Comparison of ENCODE assay signal across 11 cellular contexts in genomic region chr6:169288591-169288990, GRCh38. TPM values are rescaled to one million over a fixed set of nuclear protein-coding genes. Genes with fewer than 3 reads are reported as not detected.
DNase-seq lines count a peak whose midpoint lies in the region; ATAC-seq and TF ChIP-seq lines count a peak whose summit lies in the region.
"Had no signal": no experiment of that assay in that cellular context is flagged by ENCODE, and none has a peak within 500 bp of the region (broad histone marks: within the 10 kb centered on the region; RNA-seq: fewer than 3 reads in every experiment).

No MANE protein-coding gene starts in this region.

- intact Hi-C loops in HCT116 (cut with micrococcal nuclease) (no loop called here), left cardiac atrium (cut with DNase I) (no loop called here)

- H3K36me3 ChIP-seq in HCT116 (ENCODE audit: control insufficient read depth in 1 of 2, insufficient read depth in 2 of 2, low read length in 2 of 2), result no peaks in the 10 kb centered on the region
- no peaks in the 10 kb centered on the region for H3K36me3 ChIP-seq in brain microvascular endothelial cell (replicated peaks)
- H3K36me3 ChIP-seq in suprapubic skin, result no peaks in the 10 kb centered on the region
- H3K36me3 ChIP-seq: ascending aorta had no signal

- peak overlapping the region; percentile 58; the same call in 1 of the 2 replicates for H3K27ac ChIP-seq in HCT116 (ENCODE audit: low read depth, low read length)
- H3K27ac ChIP-seq in brain microvascular endothelial cell, result no peak overlapping the region
- peak overlapping the region; percentile 78 for H3K27ac ChIP-seq in suprapubic skin

- H3K9ac ChIP-seq in HCT116 (ENCODE audit: low read length), result no peak overlapping the region

- peak overlapping the region; percentile 85 for H2AFZ ChIP-seq in HCT116 (ENCODE audit: low read depth, low read length, poor library complexity, severe bottlenecking)

- no TSS peak for BruUV-seq in HCT116 (replicated peaks; lab: Mats Ljungman, UMichigan)

- WGBS in suprapubic skin, result 68% methylated on average over 9 of the region's 10 CpGs

- H3K4me2 ChIP-seq in HCT116 (ENCODE audit: low read length), result peak overlapping the region; percentile 48

- no peaks in the 10 kb centered on the region for H3K9me3 ChIP-seq in HCT116 (ENCODE audit: control insufficient read depth in 1 of 2, insufficient read depth in 1 of 2, low read depth in 1 of 2, low read length in 2 of 2)
- H3K9me3 ChIP-seq in suprapubic skin, result no peaks in the 10 kb centered on the region
- H3K9me3 ChIP-seq: ascending aorta had no signal

- CTCF ChIA-PET in HCT116 (lab: Charles Lee), result no interaction called here
- CTCF ChIA-PET in activated naive CD4-positive, alpha-beta T cell treated with anti-CD3 and anti-CD28 coated beads, Interleukin-2, amount 10 ng/mL, durations not matched to agents 7 days and 5 days (lab: Charles Lee), result no interaction called here

- H3K27me3 Mint-ChIP-seq in activated naive CD4-positive, alpha-beta T cell treated with anti-CD3 and anti-CD28 coated beads, Interleukin-2, amount 10 ng/mL, durations not matched to agents 7 days and 5 days, result no peaks in the 10 kb centered on the region
- H3K27me3 Mint-ChIP-seq: stimulated activated naive CD8-positive, alpha-beta T cell treated with anti-CD3 and anti-CD28 coated beads, Interleukin-15, Interleukin-2, amounts not matched to agents 100 ng/mL and 50 ng/mL, for 24 hours had no signal

- ATAC-seq in HCT116 (peak; percentile 57), left cardiac atrium (peak; percentile 55 to 56)

- RAD21 ChIA-PET in HCT116 (lab: Charles Lee; ENCODE audit: low non-redundant PET in 1 of 2, low total read pairs in 2 of 2, uncharacterized antibody in 2 of 2, unreplicated experiment in 2 of 2), result no interaction called here

- no peak for TF ChIP-seq RAD21 in HCT116 (IDR thresholded peaks at IDR 0.05; ENCODE audit: low read depth)

- no peak for TF ChIP-seq POLR2A in HCT116 (IDR thresholded peaks at IDR 0.05; ENCODE audit: borderline replicate concordance, extremely low read depth, insufficient read depth, insufficient read length)
- TF ChIP-seq POLR2A in suprapubic skin (IDR thresholded peaks at IDR 0.05), result no peak

- POLR2A ChIA-PET in HCT116 (lab: Charles Lee), result no interaction called here

- H3K4me1 ChIP-seq in HCT116 (ENCODE audit: control insufficient read depth in 1 of 2, insufficient read depth in 2 of 2, low read length in 2 of 2) (peaks cover 42 to 47% of the 10 kb centered on the region in 2 experiments), suprapubic skin (peaks cover 41% of the 10 kb centered on the region)
- H3K4me1 ChIP-seq: ascending aorta had no signal

- H4K20me1 ChIP-seq in HCT116 (ENCODE audit: insufficient read depth), result no peaks in the 10 kb centered on the region

- H3K27me3 ChIP-seq in HCT116 (ENCODE audit: insufficient read depth, low read length) (no peaks in the 10 kb centered on the region), brain microvascular endothelial cell (replicated peaks) (no peaks in the 10 kb centered on the region), suprapubic skin (no peaks in the 10 kb centered on the region)
- H3K27me3 ChIP-seq: ascending aorta had no signal

- H3K4me3 ChIP-seq in HCT116 (replicated peaks in 1 of 2; ENCODE audit: low read depth in 1 of 2, low read length in 2 of 2) (no peak overlapping the region), brain microvascular endothelial cell (ENCODE audit: low read depth, low read length) (no peak overlapping the region), suprapubic skin (no peak overlapping the region)
- H3K4me3 ChIP-seq: ascending aorta had no signal

- no peaks in the 10 kb centered on the region for H3K9me2 ChIP-seq in HCT116 (ENCODE audit: insufficient read depth)

- in situ Hi-C loops in brain microvascular endothelial cell (cut with HindIII; ENCODE audit: low pct_ligation_motif_present, low sequenced_read_pairs), result no loop called here

- H3K36me3 Mint-ChIP-seq in activated naive CD4-positive, alpha-beta T cell treated with anti-CD3 and anti-CD28 coated beads, Interleukin-2, amount 10 ng/mL, durations not matched to agents 7 days and 5 days, result no peaks in the 10 kb centered on the region

- no peaks in the 10 kb centered on the region for H3K79me2 ChIP-seq in HCT116 (ENCODE audit: insufficient read depth, low read length)

- no peaks in the 10 kb centered on the region for H3K4me1 Mint-ChIP-seq in activated naive CD4-positive, alpha-beta T cell treated with anti-CD3 and anti-CD28 coated beads, Interleukin-2, amount 10 ng/mL, durations not matched to agents 7 days and 5 days

- no peak for TF ChIP-seq EP300 in suprapubic skin (IDR thresholded peaks at IDR 0.05)

- no peak overlapping the region for H3K4me3 Mint-ChIP-seq in activated naive CD4-positive, alpha-beta T cell treated with anti-CD3 and anti-CD28 coated beads, Interleukin-2, amount 10 ng/mL, durations not matched to agents 7 days and 5 days
- H3K4me3 Mint-ChIP-seq: stimulated activated naive CD8-positive, alpha-beta T cell treated with anti-CD3 and anti-CD28 coated beads, Interleukin-15, Interleukin-2, amounts not matched to agents 100 ng/mL and 50 ng/mL, for 24 hours had no signal

- H3K9me3 Mint-ChIP-seq in activated naive CD4-positive, alpha-beta T cell treated with anti-CD3 and anti-CD28 coated beads, Interleukin-2, amount 10 ng/mL, durations not matched to agents 7 days and 5 days, result no peaks in the 10 kb centered on the region
- H3K9me3 Mint-ChIP-seq: stimulated activated naive CD8-positive, alpha-beta T cell treated with anti-CD3 and anti-CD28 coated beads, Interleukin-15, Interleukin-2, amounts not matched to agents 100 ng/mL and 50 ng/mL, for 24 hours had no signal

- H3K27ac Mint-ChIP-seq in activated naive CD4-positive, alpha-beta T cell treated with anti-CD3 and anti-CD28 coated beads, Interleukin-2, amount 10 ng/mL, durations not matched to agents 7 days and 5 days, result no peak overlapping the region
- H3K27ac Mint-ChIP-seq: stimulated activated naive CD8-positive, alpha-beta T cell treated with anti-CD3 and anti-CD28 coated beads, Interleukin-15, Interleukin-2, amounts not matched to agents 100 ng/mL and 50 ng/mL, for 24 hours had no signal

- DNase-seq in HCT116 (ENCODE audit: low read depth, low spot score), result no peak
- DNase-seq in brain microvascular endothelial cell, result peak; percentile 40
- DNase-seq in left cardiac atrium, result peak; percentile 57
- DNase-seq in suprapubic skin (ENCODE audit: low spot score in 2 of 2), result peak in 1 of 2 donors; percentile 85
- DNase-seq in activated naive CD4-positive, alpha-beta T cell treated with anti-CD3 and anti-CD28 coated beads, Interleukin-2, amount 10 ng/mL, durations not matched to agents 7 days and 5 days, result no peak
- no peak for DNase-seq in GM20000 (ENCODE audit: low spot score)
- DNase-seq in NOMO-1 treated with dmso at 0.1 percent for 144 hours (lab: John Stamatoyannopoulos, UW; ENCODE audit: unreplicated experiment), result no peak
- DNase-seq: activated CD4-positive, alpha-beta T cell treated with anti-CD3 and anti-CD28 coated beads for 4 hours; effector CD4-positive, alpha-beta T cell had no signal

- no peak for TF ChIP-seq CTCF in HCT116 (IDR thresholded peaks at IDR 0.05 in 2 of 3, conservative IDR thresholded peaks at IDR 0.05 in 1 of 3; ENCODE audit: borderline replicate concordance in 1 of 3, insufficient read depth in 1 of 3, low read depth in 2 of 3, low read length in 2 of 3)
- TF ChIP-seq CTCF in brain microvascular endothelial cell (IDR thresholded peaks at IDR 0.05; ENCODE audit: low read depth, low read length, missing control alignments), result peak; percentile 21
- TF ChIP-seq CTCF in suprapubic skin (IDR thresholded peaks at IDR 0.05), result no peak
- no peak for TF ChIP-seq CTCF in GM20000 (IDR thresholded peaks at IDR 0.05; ENCODE audit: extremely low read depth, missing control alignments)

TF ChIP-seq in HCT116, 20 proteins besides CTCF, POLR2A, EP300 and RAD21:
- peak; percentile 48; the same call in 1 of the 2 replicates for TF ChIP-seq MAX (IDR thresholded peaks at IDR 0.05)
- 0 out of 2 replicates have a peak, but pooled peaks have one; percentile 9 for TF ChIP-seq SP1 (IDR thresholded peaks at IDR 0.05; ENCODE audit: low read depth)
- TF ChIP-seq ZFX (IDR thresholded peaks at IDR 0.05), result no peak; the same call in 1 of the 2 replicates
- no peak for TF ChIP-seq TCF7L2 (IDR thresholded peaks at IDR 0.05; ENCODE audit: borderline replicate concordance, extremely low read depth, insufficient read depth, insufficient read length)
- no peak for TF ChIP-seq EGR1 (IDR thresholded peaks at IDR 0.05; ENCODE audit: low read depth)
- TF ChIP-seq ZNF274 (IDR thresholded peaks at IDR 0.05; ENCODE audit: low read depth, low read length), result no peak
- TF ChIP-seq YY1 (IDR thresholded peaks at IDR 0.05; ENCODE audit: extremely low read depth, insufficient replicate concordance, low read depth, low read length), result no peak

RNA-seq across cellular contexts. Expression of gene THBS2, which starts 34.9 kb away (rescaled TPM):
- 0.39 TPM for total RNA-seq in HCT116 (2021; ENCODE audit: unreplicated experiment)
- 0.24 and 0.25 TPM in 2 replicates for polyA plus RNA-seq in HCT116 (2012)
- 10 to 100 TPM; 22.7 to 74.8 TPM for total RNA-seq in left cardiac atrium
- total RNA-seq in suprapubic skin, result 100 to 1,000 TPM in 2 of 4 donors, 10 to 100 TPM in 2; 80.9 to 149 (median 107) TPM

Comparison
In these comparisons a context has a peak if more than half of its experiments do, and no peak if none do; other contexts are left out.
1. DNase-seq: peak in brain microvascular endothelial cell (single experiment) and left cardiac atrium (single experiment); none in HCT116 (single experiment), activated naive CD4-positive, alpha-beta T cell treated with anti-CD3 and anti-CD28 coated beads, Interleukin-2, amount 10 ng/mL, durations not matched to agents 7 days and 5 days (single experiment), GM20000 (single experiment) and NOMO-1 treated with dmso at 0.1 percent for 144 hours (single experiment).
2. RNA of gene THBS2, which starts 34.9 kb away (total RNA-seq): 80.9 to 149 TPM in suprapubic skin and 22.7 to 74.8 TPM in left cardiac atrium; 0.39 TPM in HCT116 (single experiment); every median in the first group is over 10 times any median in the second.